Comparison of ENCODE assay signal across 1 cellular context in the genomic region with DNA sequence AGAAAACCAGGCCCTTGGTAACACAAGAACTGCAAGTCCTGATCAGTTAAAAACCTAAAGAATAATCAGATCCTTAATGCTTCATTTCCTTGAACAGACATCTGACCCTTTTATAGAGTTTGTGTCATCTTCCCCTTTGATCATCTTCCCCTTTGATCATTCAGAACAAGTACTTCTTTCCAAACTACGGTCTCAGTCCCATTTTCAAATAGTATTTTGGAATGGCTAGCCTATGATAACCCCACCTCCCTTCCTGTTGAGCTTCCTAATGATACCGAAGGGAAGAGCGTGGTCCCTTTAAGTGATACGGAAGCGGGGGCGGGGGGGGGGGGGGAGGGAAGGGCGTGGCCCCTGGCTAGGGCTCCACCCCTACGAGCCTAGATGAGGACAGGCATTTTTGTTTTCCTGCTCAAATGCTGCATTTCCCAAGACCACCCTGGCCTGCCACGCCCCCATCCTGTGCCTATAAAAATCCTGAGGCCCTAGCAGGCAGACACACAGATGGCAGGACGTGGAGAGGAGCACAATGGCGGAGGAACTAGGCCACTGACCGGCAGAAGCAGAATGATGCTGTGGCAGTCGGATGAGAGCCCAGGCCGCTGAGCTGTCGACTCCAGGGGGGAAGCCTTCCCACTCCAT.
TF ChIP-seq lines count a peak whose summit lies in the region.

No MANE protein-coding gene starts in this region.

TF ChIP-seq in WTC11, 78 proteins besides CTCF, POLR2A, EP300 and RAD21 (continued from another document):
- TF ChIP-seq, protein P1, sequence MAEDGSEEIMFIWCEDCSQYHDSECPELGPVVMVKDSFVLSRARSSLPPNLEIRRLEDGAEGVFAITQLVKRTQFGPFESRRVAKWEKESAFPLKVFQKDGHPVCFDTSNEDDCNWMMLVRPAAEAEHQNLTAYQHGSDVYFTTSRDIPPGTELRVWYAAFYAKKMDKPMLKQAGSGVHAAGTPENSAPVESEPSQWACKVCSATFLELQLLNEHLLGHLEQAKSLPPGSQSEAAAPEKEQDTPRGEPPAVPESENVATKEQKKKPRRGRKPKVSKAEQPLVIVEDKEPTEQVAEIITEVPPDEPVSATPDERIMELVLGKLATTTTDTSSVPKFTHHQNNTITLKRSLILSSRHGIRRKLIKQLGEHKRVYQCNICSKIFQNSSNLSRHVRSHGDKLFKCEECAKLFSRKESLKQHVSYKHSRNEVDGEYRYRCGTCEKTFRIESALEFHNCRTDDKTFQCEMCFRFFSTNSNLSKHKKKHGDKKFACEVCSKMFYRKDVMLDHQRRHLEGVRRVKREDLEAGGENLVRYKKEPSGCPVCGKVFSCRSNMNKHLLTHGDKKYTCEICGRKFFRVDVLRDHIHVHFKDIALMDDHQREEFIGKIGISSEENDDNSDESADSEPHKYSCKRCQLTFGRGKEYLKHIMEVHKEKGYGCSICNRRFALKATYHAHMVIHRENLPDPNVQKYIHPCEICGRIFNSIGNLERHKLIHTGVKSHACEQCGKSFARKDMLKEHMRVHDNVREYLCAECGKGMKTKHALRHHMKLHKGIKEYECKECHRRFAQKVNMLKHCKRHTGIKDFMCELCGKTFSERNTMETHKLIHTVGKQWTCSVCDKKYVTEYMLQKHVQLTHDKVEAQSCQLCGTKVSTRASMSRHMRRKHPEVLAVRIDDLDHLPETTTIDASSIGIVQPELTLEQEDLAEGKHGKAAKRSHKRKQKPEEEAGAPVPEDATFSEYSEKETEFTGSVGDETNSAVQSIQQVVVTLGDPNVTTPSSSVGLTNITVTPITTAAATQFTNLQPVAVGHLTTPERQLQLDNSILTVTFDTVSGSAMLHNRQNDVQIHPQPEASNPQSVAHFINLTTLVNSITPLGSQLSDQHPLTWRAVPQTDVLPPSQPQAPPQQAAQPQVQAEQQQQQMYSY (CRISPR knock-in tag; IDR thresholded peaks at IDR 0.05): no peak
- no peak for TF ChIP-seq GABPB1 (CRISPR knock-in tag; IDR thresholded peaks at IDR 0.05)
- TF ChIP-seq CDX4 (CRISPR knock-in tag; IDR thresholded peaks at IDR 0.05; ENCODE audit: borderline replicate concordance): no peak
- peak; percentile 48; the same call in 1 of the 2 replicates for TF ChIP-seq SP1 (CRISPR knock-in tag; conservative IDR thresholded peaks at IDR 0.05)
- TF ChIP-seq MLX (CRISPR knock-in tag; IDR thresholded peaks at IDR 0.05): no peak
- TF ChIP-seq E2F1 (CRISPR knock-in tag; IDR thresholded peaks at IDR 0.05): no peak
- no peak for TF ChIP-seq GRHL2 (CRISPR knock-in tag; IDR thresholded peaks at IDR 0.05; ENCODE audit: insufficient replicate concordance, severe bottlenecking)
- TF ChIP-seq EMX1 (CRISPR knock-in tag; IDR thresholded peaks at IDR 0.05): 0 out of 2 replicates have a peak, but pooled peaks have one; percentile 41
- TF ChIP-seq ATF3 (CRISPR knock-in tag; conservative IDR thresholded peaks at IDR 0.05): no peak
- 0 out of 2 replicates have a peak, but pooled peaks have one; percentile 20 for TF ChIP-seq ZSCAN18 (CRISPR knock-in tag; IDR thresholded peaks at IDR 0.05)
